Comparison of ENCODE assay signal across 28 cellular contexts in the genomic region with DNA sequence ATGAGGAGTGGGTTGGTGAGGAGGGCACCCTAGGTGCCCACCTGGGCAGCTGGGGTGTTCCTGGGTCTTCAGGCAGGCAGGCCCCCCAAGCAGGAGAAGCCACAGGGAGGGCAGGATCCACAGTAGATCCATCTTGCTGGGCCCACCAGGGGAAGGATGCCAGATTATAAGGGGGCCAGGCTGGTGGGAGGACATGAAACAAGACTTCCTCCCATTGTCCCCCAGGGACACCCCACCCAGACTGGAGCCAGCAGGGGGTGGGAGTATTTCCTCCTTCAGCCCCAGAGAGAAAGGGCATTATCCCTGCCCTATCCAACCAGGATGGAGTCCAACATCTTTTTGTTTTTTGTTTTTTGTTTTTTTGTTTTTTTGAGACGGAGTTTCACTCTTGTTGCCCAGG. TPM values are rescaled to one million over a fixed set of nuclear protein-coding genes. Genes with fewer than 3 reads are reported as not detected.
DNase-seq lines count a peak whose midpoint lies in the region; ATAC-seq, FAIRE-seq and TF ChIP-seq lines count a peak whose summit lies in the region.
"Had no signal": no experiment of that assay in that cellular context is flagged by ENCODE, and none has a peak within 500 bp of the region (broad histone marks: within the 10 kb centered on the region; RNA-seq: fewer than 3 reads in every experiment).

A gene (minus strand): TSS at position 138 of the 400 bp plus-strand sequence. CDS start 6 bp downstream, at position 132.

- no peaks in the 10 kb centered on the region for H3K36me3 Mint-ChIP-seq in CD4-positive, CD25-positive, alpha-beta regulatory T cell
- H3K36me3 Mint-ChIP-seq in dendritic cell treated with granulocyte-macrophage colony-stimulating factor and Interleukin-4, amounts not matched to agents 40 ng/mL and 50 ng/mL, for 4 days (ENCODE audit: low read depth): no peaks in the 10 kb centered on the region
- H3K36me3 Mint-ChIP-seq: stimulated activated memory B cell treated with anti-CD40 and anti-IgM and Interleukin-4, amounts not matched to agents 10 μg/mL and 1 μg/mL and 100 μg/mL, for 72 hours had no signal

- no peak within 1 kb of the TSS for H3K4me3 Mint-ChIP-seq in CD4-positive, CD25-positive, alpha-beta regulatory T cell
- no peak within 1 kb of the TSS for H3K4me3 Mint-ChIP-seq in dendritic cell treated with granulocyte-macrophage colony-stimulating factor and Interleukin-4, amounts not matched to agents 40 ng/mL and 50 ng/mL, for 4 days
- H3K4me3 Mint-ChIP-seq: activated CD4-positive, alpha-beta T cell treated with anti-CD3 and anti-CD28 coated beads, Interleukin-2, amount 10 ng/mL, durations not matched to agents 24 days and 14 days; activated naive CD4-positive, alpha-beta T cell treated with anti-CD3 and anti-CD28 coated beads for 36 hours; central memory CD8-positive, alpha-beta T cell; stimulated activated memory B cell treated with anti-CD40 and anti-IgM and Interleukin-4, amounts not matched to agents 10 μg/mL and 1 μg/mL and 100 μg/mL, for 72 hours had no signal

- H3K9me3 ChIP-seq in CD4-positive, CD25-positive, alpha-beta regulatory T cell (ENCODE audit: control insufficient read depth in 2 of 2, low read length in 2 of 2): no peaks in the 10 kb centered on the region
- H3K9me3 ChIP-seq in parathyroid adenoma (ENCODE audit: control insufficient read depth, low read length): no peaks in the 10 kb centered on the region
- H3K9me3 ChIP-seq in A673 (ENCODE audit: low read depth, low read length, poor library complexity, severe bottlenecking): no peaks in the 10 kb centered on the region
- H3K9me3 ChIP-seq: suprapubic skin, vagina had no signal

- no peaks in the 10 kb centered on the region for H3K4me1 ChIP-seq in CD4-positive, CD25-positive, alpha-beta regulatory T cell (ENCODE audit: control insufficient read depth, insufficient read depth, low read length, poor library complexity, severe bottlenecking)
- H3K4me1 ChIP-seq in parathyroid adenoma (no peaks in the 10 kb centered on the region), A673 (ENCODE audit: insufficient read depth, low read length, poor library complexity, severe bottlenecking) (no peaks in the 10 kb centered on the region)

- ATAC-seq in CD4-positive, CD25-positive, alpha-beta regulatory T cell (ENCODE audit: low read depth in 2 of 2): no peak
- peak; percentile 54 for ATAC-seq in left lobe of liver
- ATAC-seq: GM12878; left colon; stimulated activated memory B cell treated with anti-CD40 and anti-IgM and Interleukin-4, amounts not matched to agents 10 μg/mL and 1 μg/mL and 100 μg/mL, for 72 hours had no signal

- peaks cover 0 to 1% (median 0%) of the 10 kb centered on the region in 7 donors for H3K9me3 Mint-ChIP-seq in CD4-positive, CD25-positive, alpha-beta regulatory T cell
- no peaks in the 10 kb centered on the region for H3K9me3 Mint-ChIP-seq in dendritic cell treated with granulocyte-macrophage colony-stimulating factor and Interleukin-4, amounts not matched to agents 40 ng/mL and 50 ng/mL, for 4 days
- H3K9me3 Mint-ChIP-seq: activated CD4-positive, alpha-beta T cell treated with anti-CD3 and anti-CD28 coated beads, Interleukin-2, amount 10 ng/mL, durations not matched to agents 24 days and 14 days; activated naive CD4-positive, alpha-beta T cell treated with anti-CD3 and anti-CD28 coated beads for 36 hours; central memory CD8-positive, alpha-beta T cell; stimulated activated memory B cell treated with anti-CD40 and anti-IgM and Interleukin-4, amounts not matched to agents 10 μg/mL and 1 μg/mL and 100 μg/mL, for 72 hours had no signal

- H3K36me3 ChIP-seq in CD4-positive, CD25-positive, alpha-beta regulatory T cell (ENCODE audit: control insufficient read depth, insufficient read depth, low read length): no peaks in the 10 kb centered on the region
- H3K36me3 ChIP-seq in parathyroid adenoma (ENCODE audit: control insufficient read depth, insufficient read depth, low read length) (no peaks in the 10 kb centered on the region), A673 (ENCODE audit: insufficient read depth, low read length, poor library complexity, severe bottlenecking) (no peaks in the 10 kb centered on the region)
- H3K36me3 ChIP-seq: suprapubic skin, vagina had no signal

- H2AFZ ChIP-seq in parathyroid adenoma: no peak within 1 kb of the TSS

- no peaks in the 10 kb centered on the region for H3K79me2 ChIP-seq in parathyroid adenoma

- intact Hi-C loops in dendritic cell treated with granulocyte-macrophage colony-stimulating factor and Interleukin-4, amounts not matched to agents 40 ng/mL and 50 ng/mL, for 4 days (cut with micrococcal nuclease): no loop called here
- intact Hi-C loops in A673 (cut with micrococcal nuclease; ENCODE audit: unreplicated experiment): no loop called here

- POLR2A ChIA-PET in A673 (lab: Charles Lee; ENCODE audit: low non-redundant PET): interaction anchor here (0.6 kb wide), 1 partner anchor 67 kb away, joined by 16 read pairs; no protein-coding TSS in a partner anchor
- POLR2A ChIA-PET in RWPE1 (lab: Yijun Ruan, JAX; ENCODE audit: low non-redundant PET): no interaction called here

- no peak within 1 kb of the TSS for H3K4me3 ChIP-seq in CD4-positive, CD25-positive, alpha-beta regulatory T cell (ENCODE audit: low read depth, low read length)
- H3K4me3 ChIP-seq in parathyroid adenoma (ENCODE audit: low read depth, low read length) (no peak within 1 kb of the TSS), A673 (ENCODE audit: low read depth, low read length, poor library complexity, severe bottlenecking) (no peak within 1 kb of the TSS)
- H3K4me3 ChIP-seq: dorsolateral prefrontal cortex, GM12878, suprapubic skin, vagina had no signal

- H3K4me2 ChIP-seq in parathyroid adenoma (ENCODE audit: low read length): no peak within 1 kb of the TSS

- peak within 1 kb of the TSS; percentile 18 to 90 (median 43) for H3K27ac Mint-ChIP-seq in CD4-positive, CD25-positive, alpha-beta regulatory T cell
- peak within 1 kb of the TSS; percentile 54 for H3K27ac Mint-ChIP-seq in dendritic cell treated with granulocyte-macrophage colony-stimulating factor and Interleukin-4, amounts not matched to agents 40 ng/mL and 50 ng/mL, for 4 days
- H3K27ac Mint-ChIP-seq: activated CD4-positive, alpha-beta T cell treated with anti-CD3 and anti-CD28 coated beads, Interleukin-2, amount 10 ng/mL, durations not matched to agents 24 days and 14 days; activated naive CD4-positive, alpha-beta T cell treated with anti-CD3 and anti-CD28 coated beads for 36 hours; stimulated activated memory B cell treated with anti-CD40 and anti-IgM and Interleukin-4, amounts not matched to agents 10 μg/mL and 1 μg/mL and 100 μg/mL, for 72 hours had no signal

- H3K27me3 ChIP-seq in CD4-positive, CD25-positive, alpha-beta regulatory T cell (ENCODE audit: control insufficient read depth, insufficient read depth, low read length): no peaks in the 10 kb centered on the region
- H3K27me3 ChIP-seq in parathyroid adenoma (ENCODE audit: control insufficient read depth, insufficient read depth, low read length): no peaks in the 10 kb centered on the region
- H3K27me3 ChIP-seq in A673 (replicated peaks; ENCODE audit: insufficient read depth, low read depth, low read length, poor library complexity): no peaks in the 10 kb centered on the region
- H3K27me3 ChIP-seq: dorsolateral prefrontal cortex, suprapubic skin, vagina had no signal

- H3K27ac ChIP-seq in CD4-positive, CD25-positive, alpha-beta regulatory T cell (ENCODE audit: insufficient read depth, low read length, poor library complexity, severe bottlenecking): no peak within 1 kb of the TSS
- peak within 1 kb of the TSS; percentile 11 for H3K27ac ChIP-seq in parathyroid adenoma
- H3K27ac ChIP-seq in A673 (ENCODE audit: low read depth, low read length, poor library complexity, severe bottlenecking): no peak within 1 kb of the TSS
- no peak within 1 kb of the TSS for H3K27ac ChIP-seq in RWPE1
- H3K27ac ChIP-seq: C4-2B, dorsolateral prefrontal cortex, suprapubic skin, vagina had no signal

- DNase-seq in CD4-positive, CD25-positive, alpha-beta regulatory T cell: no peak
- DNase-seq in left lobe of liver (ENCODE audit: low spot score): no peak
- DNase-seq in GM19239 (ENCODE audit: insufficient read length, low spot score): no peak
- DNase-seq in A673 (ENCODE audit: low spot score): no peak
- no peak for DNase-seq in RWPE1 (ENCODE audit: low spot score)
- DNase-seq in Kasumi-1 (lab: John Stamatoyannopoulos, UW): no peak
- DNase-seq: activated CD4-positive, alpha-beta T cell treated with anti-CD3 and anti-CD28 coated beads, Interleukin-2, amount 10 ng/mL, durations not matched to agents 24 days and 14 days; activated naive CD4-positive, alpha-beta T cell treated with anti-CD3 and anti-CD28 coated beads for 36 hours; anterior cingulate cortex; dorsolateral prefrontal cortex; left colon; NCI-H1105; NCI-H2081; NCI-H226; NCI-H748 treated with DMSO at 0.1 percent for 48 hours; stimulated activated CD4-positive, alpha-beta T cell treated with anti-CD3 and anti-CD28 coated beads, Interleukin-2, amount 100 ng/mL, for 48 hours had no signal

- CTCF ChIA-PET in A673 (lab: Charles Lee) (no interaction called here), RWPE1 (lab: Yijun Ruan, JAX) (no interaction called here)

- BruUV-seq in A673 (replicated peaks; lab: Mats Ljungman, UMichigan): no TSS peak

- FAIRE-seq in GM19239 (lab: Jason Lieb, UNC): no peak
- FAIRE-seq: GM12878, H54 had no signal

- H3K27me3 Mint-ChIP-seq in CD4-positive, CD25-positive, alpha-beta regulatory T cell: peaks cover 12% of the 10 kb centered on the region
- peaks cover 2% of the 10 kb centered on the region for H3K27me3 Mint-ChIP-seq in dendritic cell treated with granulocyte-macrophage colony-stimulating factor and Interleukin-4, amounts not matched to agents 40 ng/mL and 50 ng/mL, for 4 days
- H3K27me3 Mint-ChIP-seq: activated CD4-positive, alpha-beta T cell treated with anti-CD3 and anti-CD28 coated beads, Interleukin-2, amount 10 ng/mL, durations not matched to agents 24 days and 14 days; central memory CD8-positive, alpha-beta T cell; stimulated activated memory B cell treated with anti-CD40 and anti-IgM and Interleukin-4, amounts not matched to agents 10 μg/mL and 1 μg/mL and 100 μg/mL, for 72 hours had no signal

- H3K9ac ChIP-seq in parathyroid adenoma: no peak within 1 kb of the TSS

- TF ChIP-seq CTCF in parathyroid adenoma (IDR thresholded peaks at IDR 0.05): no peak
- TF ChIP-seq CTCF in A673 (conservative IDR thresholded peaks at IDR 0.05; ENCODE audit: low read depth, low read length): no peak
- no peak for TF ChIP-seq CTCF in RWPE1 (conservative IDR thresholded peaks at IDR 0.05; ENCODE audit: low read depth)

- H3K4me1 Mint-ChIP-seq in CD4-positive, CD25-positive, alpha-beta regulatory T cell: no peaks in the 10 kb centered on the region
- H3K4me1 Mint-ChIP-seq in dendritic cell treated with granulocyte-macrophage colony-stimulating factor and Interleukin-4, amounts not matched to agents 40 ng/mL and 50 ng/mL, for 4 days (ENCODE audit: low read depth): peaks cover 28% of the 10 kb centered on the region
- H3K4me1 Mint-ChIP-seq: central memory CD8-positive, alpha-beta T cell had no signal

RNA-seq across cellular contexts. Expression of the gene that starts here (rescaled TPM):
- not detected for total RNA-seq in CD4-positive, CD25-positive, alpha-beta regulatory T cell
- not detected for polyA plus RNA-seq in CD4-positive, CD25-positive, alpha-beta regulatory T cell
- 101 TPM for total RNA-seq in left lobe of liver
- total RNA-seq in A673 (2021): not detected in 2 replicates
- total RNA-seq: activated CD4-positive, alpha-beta T cell treated with anti-CD3 and anti-CD28 coated beads, Interleukin-2, amount 10 ng/mL, durations not matched to agents 24 days and 14 days; activated naive CD4-positive, alpha-beta T cell treated with anti-CD3 and anti-CD28 coated beads for 36 hours; Daoy; renal cortical epithelial cell; T-helper 2 cell treated with Interferon-gamma antibody and Interleukin-4, amounts not matched to agents 100 ng/mL and 5 ng/mL, for 36 hours had no signal
- polyA plus RNA-seq: GM12878 had no signal

Comparison
In these comparisons a context has a peak if more than half of its experiments do, and no peak if none do; other contexts are left out.
1. RNA of the gene that starts here (total RNA-seq): 101 TPM in left lobe of liver (single experiment); not detected in CD4-positive, CD25-positive, alpha-beta regulatory T cell (single experiment) and not detected in A673; every median in the first group is over 100 times any median in the second.